ENCODE assay signal across 10 cellular contexts in the genomic region with DNA sequence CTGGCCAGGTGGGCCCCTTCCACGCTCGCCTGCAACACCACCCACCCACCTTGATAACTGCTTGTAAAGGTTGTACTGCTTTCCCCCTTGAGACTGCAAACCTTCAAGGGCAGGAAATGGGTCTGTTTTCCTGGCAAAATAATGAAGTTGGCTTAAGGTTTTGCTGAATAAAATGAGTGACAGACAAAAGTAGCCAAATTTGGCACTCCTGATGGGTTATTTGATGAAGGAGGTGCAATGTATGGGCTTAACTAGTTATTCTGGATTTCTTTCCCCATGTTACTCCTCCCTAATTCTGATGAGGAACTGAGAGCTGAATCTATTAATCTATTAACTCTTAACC. TPM values are rescaled to one million over a fixed set of nuclear protein-coding genes. Genes with fewer than 3 reads are reported as not detected.
DNase-seq lines count a peak whose midpoint lies in the region; ATAC-seq and TF ChIP-seq lines count a peak whose summit lies in the region.
"Had no signal": no experiment of that assay in that cellular context is flagged by ENCODE, and none has a peak within 500 bp of the region (broad histone marks: within the 10 kb centered on the region; RNA-seq: fewer than 3 reads in every experiment).

No MANE protein-coding gene starts in this region.

- no peaks in the 10 kb centered on the region for H3K36me3 Mint-ChIP-seq in activated CD4-positive, alpha-beta T cell treated with anti-CD3 and anti-CD28 coated beads for 36 hours (ENCODE audit: low read depth)
- H3K36me3 Mint-ChIP-seq in activated naive CD4-positive, alpha-beta T cell treated with anti-CD3 and anti-CD28 coated beads, Interleukin-2, amount 50 U/mL, for 72 hours: no peaks in the 10 kb centered on the region

- POLR2A ChIA-PET in activated CD4-positive, alpha-beta T cell treated with anti-CD3 and anti-CD28 coated beads for 36 hours (lab: Charles Lee): no interaction called here

- peaks cover 2% of the 10 kb centered on the region for H3K27me3 Mint-ChIP-seq in activated CD4-positive, alpha-beta T cell treated with anti-CD3 and anti-CD28 coated beads for 36 hours
- no peaks in the 10 kb centered on the region for H3K27me3 Mint-ChIP-seq in stimulated activated naive CD8-positive, alpha-beta T cell treated with anti-CD3 and anti-CD28 coated beads, Interleukin-15, amount 100 ng/mL, for 72 hours

- no peak for ATAC-seq in activated CD4-positive, alpha-beta T cell treated with anti-CD3 and anti-CD28 coated beads for 36 hours
- ATAC-seq in activated naive CD4-positive, alpha-beta T cell treated with anti-CD3 and anti-CD28 coated beads, Interleukin-2, amount 50 U/mL, for 72 hours: no peak
- peak; percentile 4 for ATAC-seq in stimulated activated naive CD8-positive, alpha-beta T cell treated with anti-CD3 and anti-CD28 coated beads, Interleukin-15, amount 100 ng/mL, for 72 hours

- TF ChIP-seq CTCF in GM13977 (IDR thresholded peaks at IDR 0.05; ENCODE audit: extremely low read depth, insufficient read depth, missing control alignments): no peak

- peaks cover 3% of the 10 kb centered on the region for H3K9me3 ChIP-seq in iPS-18c (ENCODE audit: control insufficient read depth, insufficient read depth, low read length)

- intact Hi-C loops in activated CD4-positive, alpha-beta T cell treated with anti-CD3 and anti-CD28 coated beads for 36 hours (cut with DNase I, micrococcal nuclease): no loop called here

- DNase-seq in activated CD4-positive, alpha-beta T cell treated with anti-CD3 and anti-CD28 coated beads for 36 hours: no peak
- no peak for DNase-seq in activated CD4-positive, alpha-beta T cell treated with anti-CD3 and anti-CD28 coated beads for 4 hours
- no peak for DNase-seq in activated naive CD4-positive, alpha-beta T cell treated with anti-CD3 and anti-CD28 coated beads, Interleukin-2, amount 50 U/mL, for 72 hours (ENCODE audit: low spot score in 2 of 2)
- DNase-seq in stimulated activated naive CD8-positive, alpha-beta T cell treated with anti-CD3 and anti-CD28 coated beads, Interleukin-15, amount 100 ng/mL, for 72 hours: no peak
- DNase-seq in COLO829 (ENCODE audit: low spot score): no peak
- no peak for DNase-seq in NCI-H1105 treated with DMSO at 0.1 percent for 48 hours (lab: John Stamatoyannopoulos, UW)
- no peak for DNase-seq in GM13977 (ENCODE audit: low spot score)
- DNase-seq: AML-193 had no signal

- peak overlapping the region; percentile 56 for H3K4me3 ChIP-seq in iPS-18c (ENCODE audit: insufficient read depth, low read depth, low read length)

- CTCF ChIA-PET in activated CD4-positive, alpha-beta T cell treated with anti-CD3 and anti-CD28 coated beads for 36 hours (lab: Charles Lee): no interaction called here

- peak overlapping the region; percentile 42 for H3K27ac Mint-ChIP-seq in activated CD4-positive, alpha-beta T cell treated with anti-CD3 and anti-CD28 coated beads for 36 hours
- peak overlapping the region; percentile 60 to 64 for H3K27ac Mint-ChIP-seq in activated naive CD4-positive, alpha-beta T cell treated with anti-CD3 and anti-CD28 coated beads, Interleukin-2, amount 50 U/mL, for 72 hours
- H3K27ac Mint-ChIP-seq in stimulated activated naive CD8-positive, alpha-beta T cell treated with anti-CD3 and anti-CD28 coated beads, Interleukin-15, amount 100 ng/mL, for 72 hours: peak overlapping the region in 1 of 2 donors; percentile 54

- in situ Hi-C loops in GM13977 (cut with MboI; ENCODE audit: low pct_unique_long_range_greater_than_20kb, low sequenced_read_pairs, unreplicated experiment): no loop called here

- peak overlapping the region; percentile 59 for H3K4me3 Mint-ChIP-seq in activated CD4-positive, alpha-beta T cell treated with anti-CD3 and anti-CD28 coated beads for 36 hours
- H3K4me3 Mint-ChIP-seq in stimulated activated naive CD8-positive, alpha-beta T cell treated with anti-CD3 and anti-CD28 coated beads, Interleukin-15, amount 100 ng/mL, for 72 hours: peak overlapping the region; percentile 88 to 90

- H3K9me3 Mint-ChIP-seq in activated CD4-positive, alpha-beta T cell treated with anti-CD3 and anti-CD28 coated beads for 36 hours (ENCODE audit: low read depth): no peaks in the 10 kb centered on the region
- no peaks in the 10 kb centered on the region for H3K9me3 Mint-ChIP-seq in activated naive CD4-positive, alpha-beta T cell treated with anti-CD3 and anti-CD28 coated beads, Interleukin-2, amount 50 U/mL, for 72 hours
- H3K9me3 Mint-ChIP-seq in stimulated activated naive CD8-positive, alpha-beta T cell treated with anti-CD3 and anti-CD28 coated beads, Interleukin-15, amount 100 ng/mL, for 72 hours: no peaks in the 10 kb centered on the region
- H3K9me3 Mint-ChIP-seq: brain had no signal

- H3K4me1 Mint-ChIP-seq in activated CD4-positive, alpha-beta T cell treated with anti-CD3 and anti-CD28 coated beads for 36 hours: peaks cover 28% of the 10 kb centered on the region
- H3K4me1 Mint-ChIP-seq in stimulated activated naive CD8-positive, alpha-beta T cell treated with anti-CD3 and anti-CD28 coated beads, Interleukin-15, amount 100 ng/mL, for 72 hours: peaks cover 56% of the 10 kb centered on the region

RNA-seq across cellular contexts. Expression of gene HLCS, which starts 14.6 kb away (rescaled TPM):
- total RNA-seq in activated CD4-positive, alpha-beta T cell treated with anti-CD3 and anti-CD28 coated beads for 36 hours: 10 to 100 TPM; 14.3 to 15.0 TPM
- total RNA-seq in activated naive CD4-positive, alpha-beta T cell treated with anti-CD3 and anti-CD28 coated beads, Interleukin-2, amount 50 U/mL, for 72 hours: 10 to 100 TPM; 11.1 to 13.0 TPM

RNA-seq across cellular contexts. Expression of gene RIPPLY3, which starts 25.5 kb away (rescaled TPM):
- under 1 TPM in 1 of 2 experiments, not detected in 1; 0.16 TPM for total RNA-seq in activated CD4-positive, alpha-beta T cell treated with anti-CD3 and anti-CD28 coated beads for 36 hours
- total RNA-seq in activated naive CD4-positive, alpha-beta T cell treated with anti-CD3 and anti-CD28 coated beads, Interleukin-2, amount 50 U/mL, for 72 hours: under 1 TPM in 1 of 2 donors, not detected in 1; 0.18 TPM
